ENCODE assay signal across 1 cellular context in the genomic region with DNA sequence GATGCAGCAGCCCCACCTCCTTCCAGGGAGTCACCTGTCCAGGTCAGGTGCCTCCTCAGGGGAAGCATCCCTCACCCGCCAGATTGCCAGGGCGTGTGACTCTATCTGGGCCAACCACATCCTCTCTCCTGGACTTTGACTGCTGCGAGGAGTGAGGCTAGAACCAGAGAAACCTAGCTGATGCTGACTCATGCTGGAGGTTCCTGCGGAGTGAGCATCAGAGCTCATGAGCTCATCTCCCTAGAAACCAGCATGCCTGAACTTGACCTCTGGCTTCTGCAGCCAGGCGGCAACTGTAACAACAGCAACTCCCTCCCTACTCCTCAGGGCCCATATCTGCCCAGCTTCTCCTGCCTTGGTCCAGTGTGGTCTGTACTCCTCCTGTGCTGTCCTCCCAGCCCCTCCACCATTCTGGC.
TF ChIP-seq lines count a peak whose summit lies in the region.

No MANE protein-coding gene starts in this region.

TF ChIP-seq in GM12878, 131 proteins besides CTCF, POLR2A, EP300 and RAD21 (continued from another document):
- TF ChIP-seq CBX5 (IDR thresholded peaks at IDR 0.05; ENCODE audit: low read depth): no peak
- TF ChIP-seq RFX5 (IDR thresholded peaks at IDR 0.05; ENCODE audit: low read depth, low read length): no peak
- no peak for TF ChIP-seq SMAD1 (IDR thresholded peaks at IDR 0.05; ENCODE audit: low read depth, partially characterized antibody)
- TF ChIP-seq, protein P1, sequence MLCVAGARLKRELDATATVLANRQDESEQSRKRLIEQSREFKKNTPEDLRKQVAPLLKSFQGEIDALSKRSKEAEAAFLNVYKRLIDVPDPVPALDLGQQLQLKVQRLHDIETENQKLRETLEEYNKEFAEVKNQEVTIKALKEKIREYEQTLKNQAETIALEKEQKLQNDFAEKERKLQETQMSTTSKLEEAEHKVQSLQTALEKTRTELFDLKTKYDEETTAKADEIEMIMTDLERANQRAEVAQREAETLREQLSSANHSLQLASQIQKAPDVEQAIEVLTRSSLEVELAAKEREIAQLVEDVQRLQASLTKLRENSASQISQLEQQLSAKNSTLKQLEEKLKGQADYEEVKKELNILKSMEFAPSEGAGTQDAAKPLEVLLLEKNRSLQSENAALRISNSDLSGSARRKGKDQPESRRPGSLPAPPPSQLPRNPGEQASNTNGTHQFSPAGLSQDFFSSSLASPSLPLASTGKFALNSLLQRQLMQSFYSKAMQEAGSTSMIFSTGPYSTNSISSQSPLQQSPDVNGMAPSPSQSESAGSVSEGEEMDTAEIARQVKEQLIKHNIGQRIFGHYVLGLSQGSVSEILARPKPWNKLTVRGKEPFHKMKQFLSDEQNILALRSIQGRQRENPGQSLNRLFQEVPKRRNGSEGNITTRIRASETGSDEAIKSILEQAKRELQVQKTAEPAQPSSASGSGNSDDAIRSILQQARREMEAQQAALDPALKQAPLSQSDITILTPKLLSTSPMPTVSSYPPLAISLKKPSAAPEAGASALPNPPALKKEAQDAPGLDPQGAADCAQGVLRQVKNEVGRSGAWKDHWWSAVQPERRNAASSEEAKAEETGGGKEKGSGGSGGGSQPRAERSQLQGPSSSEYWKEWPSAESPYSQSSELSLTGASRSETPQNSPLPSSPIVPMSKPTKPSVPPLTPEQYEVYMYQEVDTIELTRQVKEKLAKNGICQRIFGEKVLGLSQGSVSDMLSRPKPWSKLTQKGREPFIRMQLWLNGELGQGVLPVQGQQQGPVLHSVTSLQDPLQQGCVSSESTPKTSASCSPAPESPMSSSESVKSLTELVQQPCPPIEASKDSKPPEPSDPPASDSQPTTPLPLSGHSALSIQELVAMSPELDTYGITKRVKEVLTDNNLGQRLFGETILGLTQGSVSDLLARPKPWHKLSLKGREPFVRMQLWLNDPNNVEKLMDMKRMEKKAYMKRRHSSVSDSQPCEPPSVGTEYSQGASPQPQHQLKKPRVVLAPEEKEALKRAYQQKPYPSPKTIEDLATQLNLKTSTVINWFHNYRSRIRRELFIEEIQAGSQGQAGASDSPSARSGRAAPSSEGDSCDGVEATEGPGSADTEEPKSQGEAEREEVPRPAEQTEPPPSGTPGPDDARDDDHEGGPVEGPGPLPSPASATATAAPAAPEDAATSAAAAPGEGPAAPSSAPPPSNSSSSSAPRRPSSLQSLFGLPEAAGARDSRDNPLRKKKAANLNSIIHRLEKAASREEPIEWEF (IDR thresholded peaks at IDR 0.05; ENCODE audit: insufficient replicate concordance, low read depth, low read length): no peak
- TF ChIP-seq ATF7 (IDR thresholded peaks at IDR 0.05; ENCODE audit: low read depth): peak; percentile 94
- no peak for TF ChIP-seq ZNF622 (IDR thresholded peaks at IDR 0.05)
- TF ChIP-seq CHD4 (IDR thresholded peaks at IDR 0.05): no peak
- peak; percentile 87 for TF ChIP-seq RUNX3 (IDR thresholded peaks at IDR 0.05; ENCODE audit: low read length)
- no peak for TF ChIP-seq TCF7 (IDR thresholded peaks at IDR 0.05; ENCODE audit: borderline replicate concordance)
- TF ChIP-seq, protein P2, sequence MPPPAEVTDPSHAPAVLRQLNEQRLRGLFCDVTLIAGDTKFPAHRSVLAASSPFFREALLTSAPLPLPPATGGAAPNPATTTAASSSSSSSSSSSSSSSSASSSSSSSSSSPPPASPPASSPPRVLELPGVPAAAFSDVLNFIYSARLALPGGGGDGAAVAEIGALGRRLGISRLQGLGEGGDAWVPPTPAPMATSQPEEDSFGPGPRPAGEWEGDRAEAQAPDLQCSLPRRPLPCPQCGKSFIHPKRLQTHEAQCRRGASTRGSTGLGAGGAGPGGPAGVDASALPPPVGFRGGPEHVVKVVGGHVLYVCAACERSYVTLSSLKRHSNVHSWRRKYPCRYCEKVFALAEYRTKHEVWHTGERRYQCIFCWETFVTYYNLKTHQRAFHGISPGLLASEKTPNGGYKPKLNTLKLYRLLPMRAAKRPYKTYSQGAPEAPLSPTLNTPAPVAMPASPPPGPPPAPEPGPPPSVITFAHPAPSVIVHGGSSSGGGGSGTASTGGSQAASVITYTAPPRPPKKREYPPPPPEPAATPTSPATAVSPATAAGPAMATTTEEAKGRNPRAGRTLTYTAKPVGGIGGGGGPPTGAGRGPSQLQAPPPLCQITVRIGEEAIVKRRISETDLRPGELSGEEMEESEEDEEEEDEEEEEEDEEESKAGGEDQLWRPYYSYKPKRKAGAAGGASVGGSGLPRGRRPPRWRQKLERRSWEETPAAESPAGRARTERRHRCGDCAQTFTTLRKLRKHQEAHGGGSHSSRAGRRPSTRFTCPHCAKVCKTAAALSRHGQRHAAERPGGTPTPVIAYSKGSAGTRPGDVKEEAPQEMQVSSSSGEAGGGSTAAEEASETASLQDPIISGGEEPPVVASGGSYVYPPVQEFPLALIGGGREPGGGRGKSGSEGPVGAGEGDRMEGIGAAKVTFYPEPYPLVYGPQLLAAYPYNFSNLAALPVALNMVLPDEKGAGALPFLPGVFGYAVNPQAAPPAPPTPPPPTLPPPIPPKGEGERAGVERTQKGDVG (CRISPR knock-in tag; IDR thresholded peaks at IDR 0.05): no peak
- peak; percentile 68 for TF ChIP-seq NR2C1 (IDR thresholded peaks at IDR 0.05)
- peak; percentile 79 to 92 for TF ChIP-seq BHLHE40 (IDR thresholded peaks at IDR 0.05; ENCODE audit: borderline replicate concordance in 1 of 2, low read depth in 2 of 2, low read length in 1 of 2)
- TF ChIP-seq NFXL1 (IDR thresholded peaks at IDR 0.05; ENCODE audit: borderline replicate concordance): no peak
- TF ChIP-seq EED (IDR thresholded peaks at IDR 0.05; ENCODE audit: low read depth): peak; percentile 80
- TF ChIP-seq, protein P3, sequence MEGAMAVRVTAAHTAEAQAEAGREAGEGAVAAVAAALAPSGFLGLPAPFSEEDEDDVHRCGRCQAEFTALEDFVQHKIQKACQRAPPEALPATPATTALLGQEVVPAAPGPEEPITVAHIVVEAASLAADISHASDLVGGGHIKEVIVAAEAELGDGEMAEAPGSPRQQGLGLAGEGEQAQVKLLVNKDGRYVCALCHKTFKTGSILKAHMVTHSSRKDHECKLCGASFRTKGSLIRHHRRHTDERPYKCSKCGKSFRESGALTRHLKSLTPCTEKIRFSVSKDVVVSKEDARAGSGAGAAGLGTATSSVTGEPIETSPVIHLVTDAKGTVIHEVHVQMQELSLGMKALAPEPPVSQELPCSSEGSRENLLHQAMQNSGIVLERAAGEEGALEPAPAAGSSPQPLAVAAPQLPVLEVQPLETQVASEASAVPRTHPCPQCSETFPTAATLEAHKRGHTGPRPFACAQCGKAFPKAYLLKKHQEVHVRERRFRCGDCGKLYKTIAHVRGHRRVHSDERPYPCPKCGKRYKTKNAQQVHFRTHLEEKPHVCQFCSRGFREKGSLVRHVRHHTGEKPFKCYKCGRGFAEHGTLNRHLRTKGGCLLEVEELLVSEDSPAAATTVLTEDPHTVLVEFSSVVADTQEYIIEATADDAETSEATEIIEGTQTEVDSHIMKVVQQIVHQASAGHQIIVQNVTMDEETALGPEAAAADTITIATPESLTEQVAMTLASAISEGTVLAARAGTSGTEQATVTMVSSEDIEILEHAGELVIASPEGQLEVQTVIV (IDR thresholded peaks at IDR 0.05; ENCODE audit: borderline replicate concordance, partially characterized antibody): no peak
- TF ChIP-seq, protein P4, sequence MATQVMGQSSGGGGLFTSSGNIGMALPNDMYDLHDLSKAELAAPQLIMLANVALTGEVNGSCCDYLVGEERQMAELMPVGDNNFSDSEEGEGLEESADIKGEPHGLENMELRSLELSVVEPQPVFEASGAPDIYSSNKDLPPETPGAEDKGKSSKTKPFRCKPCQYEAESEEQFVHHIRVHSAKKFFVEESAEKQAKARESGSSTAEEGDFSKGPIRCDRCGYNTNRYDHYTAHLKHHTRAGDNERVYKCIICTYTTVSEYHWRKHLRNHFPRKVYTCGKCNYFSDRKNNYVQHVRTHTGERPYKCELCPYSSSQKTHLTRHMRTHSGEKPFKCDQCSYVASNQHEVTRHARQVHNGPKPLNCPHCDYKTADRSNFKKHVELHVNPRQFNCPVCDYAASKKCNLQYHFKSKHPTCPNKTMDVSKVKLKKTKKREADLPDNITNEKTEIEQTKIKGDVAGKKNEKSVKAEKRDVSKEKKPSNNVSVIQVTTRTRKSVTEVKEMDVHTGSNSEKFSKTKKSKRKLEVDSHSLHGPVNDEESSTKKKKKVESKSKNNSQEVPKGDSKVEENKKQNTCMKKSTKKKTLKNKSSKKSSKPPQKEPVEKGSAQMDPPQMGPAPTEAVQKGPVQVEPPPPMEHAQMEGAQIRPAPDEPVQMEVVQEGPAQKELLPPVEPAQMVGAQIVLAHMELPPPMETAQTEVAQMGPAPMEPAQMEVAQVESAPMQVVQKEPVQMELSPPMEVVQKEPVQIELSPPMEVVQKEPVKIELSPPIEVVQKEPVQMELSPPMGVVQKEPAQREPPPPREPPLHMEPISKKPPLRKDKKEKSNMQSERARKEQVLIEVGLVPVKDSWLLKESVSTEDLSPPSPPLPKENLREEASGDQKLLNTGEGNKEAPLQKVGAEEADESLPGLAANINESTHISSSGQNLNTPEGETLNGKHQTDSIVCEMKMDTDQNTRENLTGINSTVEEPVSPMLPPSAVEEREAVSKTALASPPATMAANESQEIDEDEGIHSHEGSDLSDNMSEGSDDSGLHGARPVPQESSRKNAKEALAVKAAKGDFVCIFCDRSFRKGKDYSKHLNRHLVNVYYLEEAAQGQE (IDR thresholded peaks at IDR 0.05; ENCODE audit: low read depth, low read length): no peak
- TF ChIP-seq PML (IDR thresholded peaks at IDR 0.05; ENCODE audit: low read length): no peak
- TF ChIP-seq, protein P5, sequence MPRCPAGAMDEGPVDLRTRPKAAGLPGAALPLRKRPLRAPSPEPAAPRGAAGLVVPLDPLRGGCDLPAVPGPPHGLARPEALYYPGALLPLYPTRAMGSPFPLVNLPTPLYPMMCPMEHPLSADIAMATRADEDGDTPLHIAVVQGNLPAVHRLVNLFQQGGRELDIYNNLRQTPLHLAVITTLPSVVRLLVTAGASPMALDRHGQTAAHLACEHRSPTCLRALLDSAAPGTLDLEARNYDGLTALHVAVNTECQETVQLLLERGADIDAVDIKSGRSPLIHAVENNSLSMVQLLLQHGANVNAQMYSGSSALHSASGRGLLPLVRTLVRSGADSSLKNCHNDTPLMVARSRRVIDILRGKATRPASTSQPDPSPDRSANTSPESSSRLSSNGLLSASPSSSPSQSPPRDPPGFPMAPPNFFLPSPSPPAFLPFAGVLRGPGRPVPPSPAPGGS (IDR thresholded peaks at IDR 0.05; ENCODE audit: borderline replicate concordance, insufficient read depth, low read depth, low read length, poor library complexity, severe bottlenecking): peak; percentile 34
- TF ChIP-seq YBX1 (IDR thresholded peaks at IDR 0.05): no peak
- TF ChIP-seq HCFC1 (IDR thresholded peaks at IDR 0.05; ENCODE audit: low read length): no peak
- TF ChIP-seq SMARCA5 (IDR thresholded peaks at IDR 0.05): peak; percentile 52
- no peak for TF ChIP-seq NFYA (IDR thresholded peaks at IDR 0.05; ENCODE audit: borderline replicate concordance, low read depth, low read length)
- no peak for TF ChIP-seq LARP7 (IDR thresholded peaks at IDR 0.05)
- TF ChIP-seq MXI1 (IDR thresholded peaks at IDR 0.05; ENCODE audit: low read depth, low read length): 0 out of 2 replicates have a peak, but pooled peaks have one; percentile 22
- TF ChIP-seq, protein P6, sequence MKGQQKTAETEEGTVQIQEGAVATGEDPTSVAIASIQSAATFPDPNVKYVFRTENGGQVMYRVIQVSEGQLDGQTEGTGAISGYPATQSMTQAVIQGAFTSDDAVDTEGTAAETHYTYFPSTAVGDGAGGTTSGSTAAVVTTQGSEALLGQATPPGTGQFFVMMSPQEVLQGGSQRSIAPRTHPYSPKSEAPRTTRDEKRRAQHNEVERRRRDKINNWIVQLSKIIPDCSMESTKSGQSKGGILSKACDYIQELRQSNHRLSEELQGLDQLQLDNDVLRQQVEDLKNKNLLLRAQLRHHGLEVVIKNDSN (IDR thresholded peaks at IDR 0.05; ENCODE audit: borderline replicate concordance, extremely low read length, insufficient read depth, low read depth, low read length): no peak
- TF ChIP-seq PAX5 (IDR thresholded peaks at IDR 0.05; ENCODE audit: borderline replicate concordance, low read depth, low read length): peak; percentile 84
- TF ChIP-seq TAF1 (IDR thresholded peaks at IDR 0.05; ENCODE audit: borderline replicate concordance, low read depth, low read length): no peak
- TF ChIP-seq ASH2L (IDR thresholded peaks at IDR 0.05; ENCODE audit: borderline replicate concordance, low read depth): no peak
- TF ChIP-seq CBX3 (IDR thresholded peaks at IDR 0.05; ENCODE audit: borderline replicate concordance, low read depth): no peak
- peak; percentile 98 for TF ChIP-seq BACH1 (IDR thresholded peaks at IDR 0.05; ENCODE audit: borderline replicate concordance)
- TF ChIP-seq CREM (IDR thresholded peaks at IDR 0.05; ENCODE audit: low read depth): peak; percentile 70
